Comparison of ENCODE assay signal across 8 cellular contexts in the genomic region with DNA sequence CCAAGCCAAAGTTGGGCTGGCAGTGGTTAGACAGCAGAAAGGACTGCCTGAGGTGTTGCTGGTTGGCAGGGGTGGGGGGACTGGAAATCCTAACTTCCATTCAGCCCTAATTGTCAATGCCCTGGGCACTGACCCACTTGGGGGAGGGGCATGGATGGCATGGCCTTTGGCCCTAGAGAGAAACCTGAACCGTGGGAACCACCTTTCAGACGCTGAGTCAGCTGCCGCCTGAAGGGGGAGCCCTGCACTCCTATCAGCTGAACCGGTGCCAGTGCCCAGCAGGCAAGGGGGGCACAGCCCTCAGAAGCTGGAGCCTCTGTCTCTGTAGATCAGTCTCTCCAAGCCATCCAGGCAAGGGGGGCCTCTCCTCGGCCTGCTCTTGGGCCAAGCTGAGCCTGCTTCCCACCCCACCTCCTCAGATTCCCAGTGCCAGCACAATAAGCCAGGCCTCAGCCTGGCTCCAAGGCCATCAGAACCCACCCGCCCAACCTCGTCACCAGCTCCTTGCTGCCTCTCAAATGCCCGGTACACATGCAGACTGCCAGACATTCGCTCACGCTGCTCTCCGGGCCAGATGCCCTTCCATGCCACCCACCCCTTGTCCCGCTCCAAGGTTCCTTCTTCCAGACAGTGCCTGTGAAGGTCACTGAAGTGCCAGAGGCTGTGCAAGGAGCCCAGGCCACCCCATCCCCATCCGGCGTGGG. TPM values are rescaled to one million over a fixed set of nuclear protein-coding genes. Genes with fewer than 3 reads are reported as not detected.
DNase-seq lines count a peak whose midpoint lies in the region; ATAC-seq and TF ChIP-seq lines count a peak whose summit lies in the region.

No MANE protein-coding gene starts in this region.

- no peaks in the 10 kb centered on the region for H3K9me3 Mint-ChIP-seq in naive B cell

- no peak for TF ChIP-seq POLR2A in suprapubic skin (IDR thresholded peaks at IDR 0.05)

- no peak for TF ChIP-seq EP300 in suprapubic skin (IDR thresholded peaks at IDR 0.05)

- no peak overlapping the region for H3K4me3 ChIP-seq in epithelial cell of esophagus (ENCODE audit: low read length)
- peak overlapping the region; percentile 52 for H3K4me3 ChIP-seq in suprapubic skin

- 57% methylated on average over 14 of the region's 14 CpGs for WGBS in suprapubic skin

- peak overlapping the region; percentile 73 for H3K27ac ChIP-seq in suprapubic skin

- H3K27me3 ChIP-seq in suprapubic skin, result peaks cover 4% of the 10 kb centered on the region

- H3K4me3 Mint-ChIP-seq in naive B cell, result peak overlapping the region in 3 of 8 donors; percentile 20 to 78 (median 77)

- peaks cover 37% of the 10 kb centered on the region for H3K4me1 ChIP-seq in suprapubic skin

- H3K27me3 Mint-ChIP-seq in naive B cell, result peaks cover 8 to 42% (median 19%) of the 10 kb centered on the region in 3 donors

- H3K27ac Mint-ChIP-seq in naive B cell, result peak overlapping the region in 1 of 6 donors; percentile 30

- peak; percentile 70 to 71 for ATAC-seq in naive B cell (ENCODE audit: low read depth in 2 of 2)
- ATAC-seq in HG03025 (IDR thresholded peaks at IDR 0.05; ENCODE audit: low FRiP score, unreplicated experiment), result no peak

- no peaks in the 10 kb centered on the region for H3K9me3 ChIP-seq in suprapubic skin

- peak; percentile 77 for TF ChIP-seq CTCF in epithelial cell of esophagus (IDR thresholded peaks at IDR 0.05; ENCODE audit: insufficient read depth, low read depth, low read length, missing control alignments)
- peak in 1 of 2 donors; percentile 67 for TF ChIP-seq CTCF in suprapubic skin (IDR thresholded peaks at IDR 0.05)

- H3K36me3 ChIP-seq in suprapubic skin, result no peaks in the 10 kb centered on the region

- no peaks in the 10 kb centered on the region for H3K36me3 Mint-ChIP-seq in naive B cell

- H3K4me1 Mint-ChIP-seq in naive B cell, result peaks cover 0 to 11% (median 8%) of the 10 kb centered on the region in 3 donors

- peak; percentile 44 for DNase-seq in NCI-H2107 treated with DMSO at 0.1 percent for 48 hours (lab: John Stamatoyannopoulos, UW; ENCODE audit: unreplicated experiment)
- DNase-seq in NCI-H2107 (lab: John Stamatoyannopoulos, UW), result no peak
- peak; percentile 27 for DNase-seq in NCI-H1694 (lab: John Stamatoyannopoulos, UW)
- peak; percentile 30 for DNase-seq in activated CD4-positive, alpha-beta T cell treated with anti-CD3 and anti-CD28 coated beads, Interleukin-2, amount 50 U/mL, for 1 hour
- peak; percentile 64 for DNase-seq in epithelial cell of esophagus (ENCODE audit: low read depth)
- DNase-seq in naive B cell, result peak; percentile 23
- DNase-seq in suprapubic skin (ENCODE audit: low spot score in 2 of 2), result no peak

RNA-seq across cellular contexts. Expression of a gene that starts 11.6 kb away (rescaled TPM):
- not detected for polyA plus RNA-seq in naive B cell (ENCODE audit: low read depth in 6 of 6)
- 10 to 100 TPM; 40.1 to 78.5 (median 64.0) TPM for total RNA-seq in suprapubic skin

RNA-seq across cellular contexts. Expression of a gene that starts 29.6 kb away (rescaled TPM):
- not detected for polyA plus RNA-seq in naive B cell (ENCODE audit: low read depth in 6 of 6)
- not detected for total RNA-seq in suprapubic skin

RNA-seq across cellular contexts. Expression of a gene that starts 56.8 kb away (rescaled TPM):
- polyA plus RNA-seq in naive B cell (ENCODE audit: low read depth in 6 of 6), result 100 to 1,000 TPM in 1 of 6 donors, 10 to 100 TPM in 5; 72.6 to 140 (median 93.7) TPM
- total RNA-seq in suprapubic skin, result 100 to 1,000 TPM in 3 of 4 donors, 10 to 100 TPM in 1; 97.9 to 117 (median 103) TPM

Comparison
In these comparisons a context has a peak if more than half of its experiments do, and no peak if none do; other contexts are left out.
1. DNase-seq: peak in NCI-H2107 treated with DMSO at 0.1 percent for 48 hours (single experiment), NCI-H1694 (single experiment), activated CD4-positive, alpha-beta T cell treated with anti-CD3 and anti-CD28 coated beads, Interleukin-2, amount 50 U/mL, for 1 hour (single experiment), epithelial cell of esophagus (single experiment) and naive B cell (single experiment); none in NCI-H2107 (single experiment) and suprapubic skin (0 of 2).